16 cellular contexts compared by ENCODE assay signal in the genomic region with DNA sequence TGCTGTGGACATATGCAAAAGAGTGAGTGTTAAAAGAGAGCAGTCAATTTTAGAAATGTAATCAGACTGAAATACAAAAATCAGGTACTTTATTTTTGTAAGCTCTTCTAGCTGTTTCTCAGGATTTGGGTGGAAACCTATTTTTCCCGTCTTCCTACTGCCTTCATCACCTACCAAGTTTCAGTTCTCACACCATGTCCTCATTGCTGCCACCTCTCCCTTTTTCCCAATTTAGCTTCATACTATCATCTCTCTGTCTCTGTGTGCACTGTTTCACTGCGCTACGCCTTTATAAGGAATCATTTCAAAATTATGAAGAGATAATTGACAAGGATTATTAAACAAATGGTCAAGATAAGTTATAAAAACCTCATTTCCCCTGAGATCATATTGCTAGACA.
"Had no signal": no experiment of that assay in that cellular context is flagged by ENCODE, and none has a peak within 500 bp of the region (broad histone marks: within the 10 kb centered on the region; RNA-seq: fewer than 3 reads in every experiment).

No MANE protein-coding gene starts in this region.

- H3K9me3 ChIP-seq: SK-N-SH, suprapubic skin, vagina had no signal

- H3K4me1 ChIP-seq: suprapubic skin had no signal

- H3K27ac Mint-ChIP-seq: activated naive CD8-positive, alpha-beta T cell; nephron progenitor cell; stimulated activated naive CD8-positive, alpha-beta T cell treated with anti-CD3 and anti-CD28 coated beads, Interleukin-15, Interleukin-2, amounts not matched to agents 100 ng/mL and 50 ng/mL, for 24 hours had no signal

- H3K4me3 ChIP-seq: coronary artery, skin epidermis, suprapubic skin, vagina had no signal

- H3K27me3 ChIP-seq: suprapubic skin, vagina had no signal

- H3K4me3 Mint-ChIP-seq: activated naive CD8-positive, alpha-beta T cell; nephron progenitor cell; stimulated activated naive CD8-positive, alpha-beta T cell treated with anti-CD3 and anti-CD28 coated beads, Interleukin-15, Interleukin-2, amounts not matched to agents 100 ng/mL and 50 ng/mL, for 24 hours had no signal

- H3K27me3 Mint-ChIP-seq: activated naive CD8-positive, alpha-beta T cell; stimulated activated naive CD8-positive, alpha-beta T cell treated with anti-CD3 and anti-CD28 coated beads, Interleukin-15, Interleukin-2, amounts not matched to agents 100 ng/mL and 50 ng/mL, for 24 hours had no signal

- ATAC-seq: activated CD4-positive, CD25-positive, alpha-beta regulatory T cell treated with anti-CD3 and anti-CD28 coated beads, Interleukin-2, amount 50 U/mL, for 24 hours; left lobe of liver had no signal

- DNase-seq: activated CD8-positive, alpha-beta memory T cell treated with anti-CD3 and anti-CD28 coated beads for 24 hours; activated CD8-positive, alpha-beta memory T cell treated with anti-CD3 and anti-CD28 coated beads, Interleukin-2, amount 50 U/mL, for 48 hours; activated gamma-delta T cell; central memory CD4-positive, alpha-beta T cell; hippocampal formation; islet precursor cell; nephron progenitor cell; SK-N-SH had no signal

- H3K9me3 Mint-ChIP-seq: nephron progenitor cell; stimulated activated naive CD8-positive, alpha-beta T cell treated with anti-CD3 and anti-CD28 coated beads, Interleukin-15, Interleukin-2, amounts not matched to agents 100 ng/mL and 50 ng/mL, for 24 hours had no signal
